Comparison of ENCODE assay signal across 20 cellular contexts in genomic region chr11:82403640-82404305, GRCh38.
"Had no signal": no experiment of that assay in that cellular context is flagged by ENCODE, and none has a peak within 500 bp of the region (broad histone marks: within the 10 kb centered on the region; RNA-seq: fewer than 3 reads in every experiment).

No MANE protein-coding gene starts in this region.

- H3K9me3 Mint-ChIP-seq: stimulated activated naive B cell treated with anti-CD40 and anti-IgM and Interleukin-4, amounts not matched to agents 10 μg/mL and 1 μg/mL and 100 μg/mL, for 72 hours had no signal

- ATAC-seq: heart right ventricle; mucosa of descending colon; naive thymus-derived CD4-positive, alpha-beta T cell; natural killer cell treated with Interleukin-12 subunit alpha and Interleukin-12 subunit beta and Interleukin-15 and Interleukin-18, amount 100 ng/mL, for 72 hours; right lobe of liver; stimulated activated naive B cell treated with anti-CD40 and anti-IgM and Interleukin-4, amounts not matched to agents 10 μg/mL and 1 μg/mL and 100 μg/mL, for 72 hours had no signal

- H3K36me3 Mint-ChIP-seq: naive thymus-derived CD4-positive, alpha-beta T cell; natural killer cell treated with Interleukin-12 subunit alpha and Interleukin-12 subunit beta and Interleukin-15 and Interleukin-18, amount 100 ng/mL, for 72 hours; stimulated activated naive B cell treated with anti-CD40 and anti-IgM and Interleukin-4, amounts not matched to agents 10 μg/mL and 1 μg/mL and 100 μg/mL, for 72 hours had no signal

- H3K4me3 Mint-ChIP-seq: naive thymus-derived CD4-positive, alpha-beta T cell; natural killer cell treated with Interleukin-12 subunit alpha and Interleukin-12 subunit beta and Interleukin-15 and Interleukin-18, amount 100 ng/mL, for 72 hours; stimulated activated naive B cell treated with anti-CD40 and anti-IgM and Interleukin-4, amounts not matched to agents 10 μg/mL and 1 μg/mL and 100 μg/mL, for 72 hours; stimulated activated naive CD8-positive, alpha-beta T cell treated with anti-CD3 and anti-CD28 coated beads, Interleukin-15, Interleukin-2, amounts not matched to agents 100 ng/mL and 50 ng/mL, for 24 hours had no signal

- DNase-seq: heart right ventricle; islet precursor cell; left ventricle myocardium inferior; mesendoderm; midbrain; mucosa of descending colon; naive thymus-derived CD4-positive, alpha-beta T cell; ovary; right lobe of liver; stimulated activated CD4-positive, alpha-beta T cell treated with anti-CD3 and anti-CD28 coated beads, Interleukin-1b, Interleukin-23, amount 100 ng/mL, for 48 hours; stimulated activated CD4-positive, alpha-beta T cell treated with anti-CD3 and anti-CD28 coated beads, Interleukin-2, amount 100 ng/mL, for 48 hours; stimulated activated CD4-positive, alpha-beta T cell treated with anti-CD3 and anti-CD28 coated beads, Interleukin-4, amount 100 ng/mL, for 4 hours; stimulated activated CD8-positive, alpha-beta memory T cell treated with anti-CD3 and anti-CD28 coated beads, Interleukin-4, amount 100 ng/mL, for 48 hours; stimulated activated naive B cell treated with anti-CD40 and anti-IgM and Interleukin-4, amounts not matched to agents 10 μg/mL and 1 μg/mL and 100 μg/mL, for 72 hours; thyroid gland; transverse colon; uterus had no signal

- H3K27me3 Mint-ChIP-seq: natural killer cell treated with Interleukin-12 subunit alpha and Interleukin-12 subunit beta and Interleukin-15 and Interleukin-18, amount 100 ng/mL, for 72 hours; progenitor cell of endocrine pancreas; stimulated activated naive B cell treated with anti-CD40 and anti-IgM and Interleukin-4, amounts not matched to agents 10 μg/mL and 1 μg/mL and 100 μg/mL, for 72 hours; stimulated activated naive CD8-positive, alpha-beta T cell treated with anti-CD3 and anti-CD28 coated beads, Interleukin-15, Interleukin-2, amounts not matched to agents 100 ng/mL and 50 ng/mL, for 24 hours had no signal

- H3K27ac Mint-ChIP-seq: naive thymus-derived CD4-positive, alpha-beta T cell; natural killer cell treated with Interleukin-12 subunit alpha and Interleukin-12 subunit beta and Interleukin-15 and Interleukin-18, amount 100 ng/mL, for 72 hours; progenitor cell of endocrine pancreas; stimulated activated naive B cell treated with anti-CD40 and anti-IgM and Interleukin-4, amounts not matched to agents 10 μg/mL and 1 μg/mL and 100 μg/mL, for 72 hours; stimulated activated naive CD8-positive, alpha-beta T cell treated with anti-CD3 and anti-CD28 coated beads, Interleukin-15, Interleukin-2, amounts not matched to agents 100 ng/mL and 50 ng/mL, for 24 hours had no signal

- H3K4me1 Mint-ChIP-seq: naive thymus-derived CD4-positive, alpha-beta T cell; stimulated activated naive B cell treated with anti-CD40 and anti-IgM and Interleukin-4, amounts not matched to agents 10 μg/mL and 1 μg/mL and 100 μg/mL, for 72 hours had no signal
